11 cellular contexts compared by ENCODE assay signal in genomic region chr13:39306639-39307589, GRCh38.
DNase-seq lines count a peak whose midpoint lies in the region; ATAC-seq and TF ChIP-seq lines count a peak whose summit lies in the region.
"Had no signal": no experiment of that assay in that cellular context is flagged by ENCODE, and none has a peak within 500 bp of the region (broad histone marks: within the 10 kb centered on the region; RNA-seq: fewer than 3 reads in every experiment).

No MANE protein-coding gene starts in this region.

- 0 out of 2 replicates have a peak, but pooled peaks cover 7% of the 10 kb centered on the region for H3K9me2 ChIP-seq in GM23338 (ENCODE audit: insufficient read depth)

- WGBS in neuronal stem cell (ENCODE audit: extremely low coverage in 2 of 2, insufficient read length in 2 of 2, insufficient replicate concordance in 1 of 2), 2 donors = no CpG with 5 or more reads among the region's 16 CpGs

- DNase-seq in neuronal stem cell (ENCODE audit: low spot score) (no peak), Ammon's horn (ENCODE audit: low spot score) (no peak), GM23338 (ENCODE audit: low spot score) (no peak), EL (no peak), cardiac septum (ENCODE audit: low spot score) (no peak)
- DNase-seq: activated naive CD8-positive, alpha-beta T cell treated with anti-CD3 and anti-CD28 coated beads, Interleukin-2, amount 10 ng/mL, durations not matched to agents 7 days and 5 days had no signal

- ATAC-seq in GM18867 (IDR thresholded peaks at IDR 0.05; ENCODE audit: unreplicated experiment) (peak; percentile 96), GM21423 (IDR thresholded peaks at IDR 0.05; ENCODE audit: unreplicated experiment) (peak; percentile 91), HG03175 (IDR thresholded peaks at IDR 0.05; ENCODE audit: unreplicated experiment) (peak; percentile 92), GM23338 (no peak)

- H3K4ac ChIP-seq in neuronal stem cell (ENCODE audit: low read length) = no peak overlapping the region

- H2BK12ac ChIP-seq in neuronal stem cell (ENCODE audit: low read length) = peak overlapping the region; percentile 41

- no peaks in the 10 kb centered on the region for H3K36me3 Mint-ChIP-seq in GM23338 (ENCODE audit: low read depth)
- H3K36me3 Mint-ChIP-seq: activated naive CD8-positive, alpha-beta T cell treated with anti-CD3 and anti-CD28 coated beads, Interleukin-2, amount 10 ng/mL, durations not matched to agents 7 days and 5 days had no signal

- H3K18ac ChIP-seq in neuronal stem cell (ENCODE audit: low read length) = peak overlapping the region; percentile 19

- no peak overlapping the region for H2BK120ac ChIP-seq in neuronal stem cell (ENCODE audit: low read depth, low read length)

- no peaks in the 10 kb centered on the region for H3K9me3 ChIP-seq in neuronal stem cell (replicated peaks in 1 of 2; ENCODE audit: control insufficient read depth in 2 of 2, insufficient read depth in 1 of 2, low read depth in 1 of 2, low read length in 2 of 2)

- H4K91ac ChIP-seq in neuronal stem cell (ENCODE audit: low read depth, low read length, poor library complexity) = no peak overlapping the region

- H3K79me2 ChIP-seq in GM23338 (replicated peaks; ENCODE audit: insufficient read depth) = no peaks in the 10 kb centered on the region

- H3K36me3 ChIP-seq in neuronal stem cell (replicated peaks in 1 of 2; ENCODE audit: control insufficient read depth in 2 of 2, insufficient read depth in 2 of 2, low read length in 2 of 2) (no peaks in the 10 kb centered on the region), GM23338 (ENCODE audit: insufficient read depth) (no peaks in the 10 kb centered on the region)

- no peak for TF ChIP-seq CTCF in GM23338 (conservative IDR thresholded peaks at IDR 0.05; ENCODE audit: low read depth in 2 of 2)

- H2AK5ac ChIP-seq in neuronal stem cell (ENCODE audit: low read depth, low read length) = no peak overlapping the region

- H3K4me1 ChIP-seq in neuronal stem cell (ENCODE audit: control insufficient read depth in 2 of 2, insufficient read depth in 1 of 2, low read depth in 1 of 2, low read length in 2 of 2) (peaks cover 1 to 8% of the 10 kb centered on the region in 2 donors), GM23338 (ENCODE audit: insufficient read depth) (no peaks in the 10 kb centered on the region)

- no peak overlapping the region for H3K4me2 ChIP-seq in neuronal stem cell (ENCODE audit: insufficient read depth, low read length, poor library complexity, severe bottlenecking)
- no peak overlapping the region for H3K4me2 ChIP-seq in GM23338
- H3K4me2 ChIP-seq: KMS-11 had no signal

- H2AFZ ChIP-seq in neuronal stem cell (ENCODE audit: low read length) (peak overlapping the region; percentile 43), GM23338 (no peak overlapping the region)

- no peak overlapping the region for H3K14ac ChIP-seq in neuronal stem cell (ENCODE audit: low read length)

- no peaks in the 10 kb centered on the region for H3K4me1 Mint-ChIP-seq in GM23338
- H3K4me1 Mint-ChIP-seq: activated naive CD8-positive, alpha-beta T cell treated with anti-CD3 and anti-CD28 coated beads, Interleukin-2, amount 10 ng/mL, durations not matched to agents 7 days and 5 days had no signal

- H3K23ac ChIP-seq in neuronal stem cell (ENCODE audit: low read depth, low read length, poor library complexity) = no peak overlapping the region

- intact Hi-C loops in cardiac septum (cut with DNase I) = no loop called here

- no peaks in the 10 kb centered on the region for H3K9me3 Mint-ChIP-seq in GM23338
- H3K9me3 Mint-ChIP-seq: activated naive CD8-positive, alpha-beta T cell treated with anti-CD3 and anti-CD28 coated beads, Interleukin-2, amount 10 ng/mL, durations not matched to agents 7 days and 5 days had no signal

- H4K8ac ChIP-seq in neuronal stem cell (ENCODE audit: low read depth, low read length) = no peak overlapping the region

- no peaks in the 10 kb centered on the region for H3F3A ChIP-seq in GM23338 (replicated peaks; ENCODE audit: low read depth)

- H3K27ac Mint-ChIP-seq in GM23338 = no peak overlapping the region
- H3K27ac Mint-ChIP-seq: activated naive CD8-positive, alpha-beta T cell treated with anti-CD3 and anti-CD28 coated beads, Interleukin-2, amount 10 ng/mL, durations not matched to agents 7 days and 5 days had no signal

- H3K9ac ChIP-seq in neuronal stem cell (ENCODE audit: low read depth, low read length, poor library complexity) = no peak overlapping the region
- H3K9ac ChIP-seq: KMS-11 had no signal

- H3K27ac ChIP-seq in neuronal stem cell (replicated peaks; ENCODE audit: low read length) (peak overlapping the region; percentile 50), GM23338 (ENCODE audit: low read depth) (no peak overlapping the region)
- H3K27ac ChIP-seq: KMS-11 had no signal

- no peaks in the 10 kb centered on the region for H3K79me1 ChIP-seq in neuronal stem cell (ENCODE audit: low read depth, low read length)

- no peak overlapping the region for H3K4me3 ChIP-seq in neuronal stem cell (ENCODE audit: low read length in 2 of 2)
- no peak overlapping the region for H3K4me3 ChIP-seq in GM23338
- H3K4me3 ChIP-seq: lung had no signal

- H3K27me3 Mint-ChIP-seq in GM23338 (ENCODE audit: insufficient read depth, low read depth, poor library complexity) = no peaks in the 10 kb centered on the region
- H3K27me3 Mint-ChIP-seq: activated naive CD8-positive, alpha-beta T cell treated with anti-CD3 and anti-CD28 coated beads, Interleukin-2, amount 10 ng/mL, durations not matched to agents 7 days and 5 days had no signal

- no peak overlapping the region for H3K4me3 Mint-ChIP-seq in GM23338
- H3K4me3 Mint-ChIP-seq: activated naive CD8-positive, alpha-beta T cell treated with anti-CD3 and anti-CD28 coated beads, Interleukin-2, amount 10 ng/mL, durations not matched to agents 7 days and 5 days had no signal

- H4K20me1 ChIP-seq in GM23338 (replicated peaks; ENCODE audit: insufficient read depth) = no peaks in the 10 kb centered on the region

- no peak overlapping the region for H2BK5ac ChIP-seq in neuronal stem cell (ENCODE audit: low read length)

- H2BK15ac ChIP-seq in neuronal stem cell (ENCODE audit: low read length) = no peak overlapping the region

- no peaks in the 10 kb centered on the region for H3K27me3 ChIP-seq in neuronal stem cell (ENCODE audit: control insufficient read depth in 3 of 3, insufficient read depth in 3 of 3, low read depth in 1 of 3, low read length in 3 of 3)
- no peaks in the 10 kb centered on the region for H3K27me3 ChIP-seq in GM23338 (ENCODE audit: insufficient read depth)

TF ChIP-seq in GM23338, 12 proteins besides CTCF, POLR2A, EP300 and RAD21 (continues in another document):
- no peak for TF ChIP-seq POLR2AphosphoS5 (IDR thresholded peaks at IDR 0.05; ENCODE audit: low read depth)
- no peak for TF ChIP-seq REST (IDR thresholded peaks at IDR 0.05; ENCODE audit: unreplicated experiment)
